In the genomic region with DNA sequence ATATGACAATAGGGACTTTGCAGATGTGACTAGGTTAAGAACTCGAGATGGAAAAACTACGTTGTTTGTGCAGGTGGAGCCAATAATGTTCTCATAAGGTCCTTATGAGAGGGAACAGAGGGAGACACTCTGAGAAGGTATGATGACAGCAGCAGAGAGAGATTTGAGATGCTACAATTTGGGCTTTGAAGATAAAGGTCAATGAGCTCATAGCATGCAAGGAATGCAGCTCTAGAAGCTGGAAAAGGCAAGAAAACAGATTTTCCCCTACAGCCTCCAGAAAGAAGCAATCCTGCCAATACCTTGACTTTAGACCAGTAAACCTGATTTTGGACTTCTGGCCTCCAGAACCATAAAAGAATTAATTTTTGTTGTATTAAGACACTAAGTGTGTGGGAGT, we compare ENCODE assay signal across 17 cellular contexts.
"Had no signal": no experiment of that assay in that cellular context is flagged by ENCODE, and none has a peak within 500 bp of the region (broad histone marks: within the 10 kb centered on the region; RNA-seq: fewer than 3 reads in every experiment).

No MANE protein-coding gene starts in this region.

- H2AFZ ChIP-seq: parathyroid adenoma had no signal

- H3K27ac Mint-ChIP-seq: activated CD4-positive, alpha-beta T cell treated with anti-CD3 and anti-CD28 coated beads for 36 hours; activated CD8-positive, alpha-beta memory T cell treated with anti-CD3 and anti-CD28 coated beads, Interleukin-2, amount 10 ng/mL, durations not matched to agents 7 days and 5 days; activated naive CD4-positive, alpha-beta T cell treated with anti-CD3 and anti-CD28 coated beads, Interleukin-2, amount 10 ng/mL, durations not matched to agents 7 days and 5 days; dendritic cell treated with granulocyte-macrophage colony-stimulating factor and Interleukin-4, amounts not matched to agents 40 ng/mL and 50 ng/mL, for 4 days; natural killer cell; stimulated activated effector memory CD8-positive, alpha-beta T cell treated with anti-CD3 and anti-CD28 coated beads, Interleukin-12 subunit alpha, Interleukin-12 subunit beta, amount 100 ng/mL, for 72 hours; WTC11 had no signal

- H3K9me3 Mint-ChIP-seq: activated naive CD4-positive, alpha-beta T cell treated with anti-CD3 and anti-CD28 coated beads, Interleukin-2, amount 10 ng/mL, durations not matched to agents 7 days and 5 days; dendritic cell treated with granulocyte-macrophage colony-stimulating factor and Interleukin-4, amounts not matched to agents 40 ng/mL and 50 ng/mL, for 4 days; memory B cell; natural killer cell; stimulated activated effector memory CD8-positive, alpha-beta T cell treated with anti-CD3 and anti-CD28 coated beads, Interleukin-12 subunit alpha, Interleukin-12 subunit beta, amount 100 ng/mL, for 72 hours; WTC11 had no signal

- H3K4me1 Mint-ChIP-seq: activated CD4-positive, alpha-beta T cell treated with anti-CD3 and anti-CD28 coated beads for 36 hours; memory B cell; natural killer cell; stimulated activated effector memory CD8-positive, alpha-beta T cell treated with anti-CD3 and anti-CD28 coated beads, Interleukin-12 subunit alpha, Interleukin-12 subunit beta, amount 100 ng/mL, for 72 hours; WTC11 had no signal

- H3K9me3 ChIP-seq: esophagus muscularis mucosa, right lobe of liver, thoracic aorta had no signal

- DNase-seq: activated CD4-positive, alpha-beta T cell treated with anti-CD3 and anti-CD28 coated beads for 36 hours; activated CD4-positive, alpha-beta T cell treated with anti-CD3 and anti-CD28 coated beads, Interleukin-2, amount 50 U/mL, for 48 hours; activated CD8-positive, alpha-beta memory T cell treated with anti-CD3 and anti-CD28 coated beads, Interleukin-2, amount 10 ng/mL, durations not matched to agents 7 days and 5 days; activated naive CD4-positive, alpha-beta T cell treated with anti-CD3 and anti-CD28 coated beads, Interleukin-2, amount 10 ng/mL, durations not matched to agents 7 days and 5 days; activated T-cell treated with anti-CD3 and anti-CD28 coated beads, Interleukin-2, amount 50 U/mL, for 1 hour; effector CD8-positive, alpha-beta T cell; natural killer cell; right lobe of liver; small intestine; stimulated activated CD4-positive, alpha-beta T cell treated with anti-CD3 and anti-CD28 coated beads, Interleukin-4, amount 100 ng/mL, for 24 hours had no signal

- H3K27ac ChIP-seq: esophagus muscularis mucosa, parathyroid adenoma, right lobe of liver, thoracic aorta had no signal

- H3K27me3 Mint-ChIP-seq: activated CD4-positive, alpha-beta T cell treated with anti-CD3 and anti-CD28 coated beads for 36 hours; activated CD8-positive, alpha-beta memory T cell treated with anti-CD3 and anti-CD28 coated beads, Interleukin-2, amount 10 ng/mL, durations not matched to agents 7 days and 5 days; activated naive CD4-positive, alpha-beta T cell treated with anti-CD3 and anti-CD28 coated beads, Interleukin-2, amount 10 ng/mL, durations not matched to agents 7 days and 5 days; dendritic cell treated with granulocyte-macrophage colony-stimulating factor and Interleukin-4, amounts not matched to agents 40 ng/mL and 50 ng/mL, for 4 days; memory B cell had no signal

- H3K4me3 ChIP-seq: esophagus muscularis mucosa, right lobe of liver, thoracic aorta had no signal

- H3K79me2 ChIP-seq: parathyroid adenoma had no signal

- H3K4me3 Mint-ChIP-seq: activated CD4-positive, alpha-beta T cell treated with anti-CD3 and anti-CD28 coated beads for 36 hours; activated CD8-positive, alpha-beta memory T cell treated with anti-CD3 and anti-CD28 coated beads, Interleukin-2, amount 10 ng/mL, durations not matched to agents 7 days and 5 days; activated naive CD4-positive, alpha-beta T cell treated with anti-CD3 and anti-CD28 coated beads, Interleukin-2, amount 10 ng/mL, durations not matched to agents 7 days and 5 days; dendritic cell treated with granulocyte-macrophage colony-stimulating factor and Interleukin-4, amounts not matched to agents 40 ng/mL and 50 ng/mL, for 4 days; memory B cell; natural killer cell; stimulated activated effector memory CD8-positive, alpha-beta T cell treated with anti-CD3 and anti-CD28 coated beads, Interleukin-12 subunit alpha, Interleukin-12 subunit beta, amount 100 ng/mL, for 72 hours; WTC11 had no signal

- ATAC-seq: activated CD4-positive, alpha-beta T cell treated with anti-CD3 and anti-CD28 coated beads for 36 hours; activated CD8-positive, alpha-beta memory T cell treated with anti-CD3 and anti-CD28 coated beads, Interleukin-2, amount 10 ng/mL, durations not matched to agents 7 days and 5 days; natural killer cell; stimulated activated effector memory CD8-positive, alpha-beta T cell treated with anti-CD3 and anti-CD28 coated beads, Interleukin-12 subunit alpha, Interleukin-12 subunit beta, amount 100 ng/mL, for 72 hours; WTC11 had no signal

- H3K4me1 ChIP-seq: parathyroid adenoma, right lobe of liver had no signal

- H3K9ac ChIP-seq: parathyroid adenoma had no signal

- H3K27me3 ChIP-seq: esophagus muscularis mucosa, right lobe of liver had no signal
